In genomic region chr7:45408407-45408737, GRCh38 we compare ENCODE assay signal across 18 cellular contexts.
"Had no signal": no experiment of that assay in that cellular context is flagged by ENCODE, and none has a peak within 500 bp of the region (broad histone marks: within the 10 kb centered on the region; RNA-seq: fewer than 3 reads in every experiment).

No MANE protein-coding gene starts in this region.

- H3K36me3 ChIP-seq: SJSA1 had no signal

- H3K4me1 ChIP-seq: SJSA1 had no signal

- H3K27ac ChIP-seq: SJSA1 had no signal

- H3K9me3 ChIP-seq: SJSA1 had no signal

- H3K27me3 ChIP-seq: SJSA1 had no signal

- H3K36me3 Mint-ChIP-seq: activated naive CD8-positive, alpha-beta T cell had no signal

- H3K4me3 Mint-ChIP-seq: activated CD4-positive, alpha-beta memory T cell treated with anti-CD3 and anti-CD28 coated beads, Interleukin-2, amount 10 ng/mL, durations not matched to agents 7 days and 5 days; activated CD4-positive, alpha-beta T cell treated with anti-CD3 and anti-CD28 coated beads for 36 hours; activated naive CD4-positive, alpha-beta T cell treated with anti-CD3 and anti-CD28 coated beads for 36 hours; activated naive CD8-positive, alpha-beta T cell; activated T-helper 17 cell treated with anti-CD3 and anti-CD28 coated beads, Interleukin-2, amount 50 U/mL, for 72 hours; T-helper 17 cell had no signal

- DNase-seq: activated CD4-positive, alpha-beta memory T cell treated with anti-CD3 and anti-CD28 coated beads, Interleukin-2, amount 10 ng/mL, durations not matched to agents 7 days and 5 days; activated CD4-positive, alpha-beta T cell treated with anti-CD3 and anti-CD28 coated beads for 36 hours; activated CD4-positive, alpha-beta T cell treated with anti-CD3 and anti-CD28 coated beads, Interleukin-2, amount 50 U/mL, for 1 hour; activated gamma-delta T cell; activated naive CD4-positive, alpha-beta T cell treated with anti-CD3 and anti-CD28 coated beads for 36 hours; activated T-cell treated with anti-CD3 and anti-CD28 coated beads for 4 hours; activated T-cell treated with anti-CD3 and anti-CD28 coated beads, Interleukin-2, amount 50 U/mL, for 48 hours; NCI-H1105 treated with DMSO at 0.1 percent for 48 hours; NCI-H1436 treated with DMSO at 0.1 percent for 48 hours; NCI-H187; NCI-H2081; NCI-H510A treated with DMSO at 0.1 percent for 48 hours; PC-3; T-helper 17 cell; T-helper 9 cell had no signal

- H3K4me1 Mint-ChIP-seq: activated CD4-positive, alpha-beta T cell treated with anti-CD3 and anti-CD28 coated beads for 36 hours; T-helper 17 cell had no signal

- H3K4me3 ChIP-seq: SJSA1 had no signal

- H3K27ac Mint-ChIP-seq: activated CD4-positive, alpha-beta memory T cell treated with anti-CD3 and anti-CD28 coated beads, Interleukin-2, amount 10 ng/mL, durations not matched to agents 7 days and 5 days; activated CD4-positive, alpha-beta T cell treated with anti-CD3 and anti-CD28 coated beads for 36 hours; activated naive CD4-positive, alpha-beta T cell treated with anti-CD3 and anti-CD28 coated beads for 36 hours; activated naive CD8-positive, alpha-beta T cell; activated T-helper 17 cell treated with anti-CD3 and anti-CD28 coated beads, Interleukin-2, amount 50 U/mL, for 72 hours; T-helper 17 cell had no signal

- ATAC-seq: activated CD4-positive, alpha-beta T cell treated with anti-CD3 and anti-CD28 coated beads for 36 hours; activated T-helper 17 cell treated with anti-CD3 and anti-CD28 coated beads, Interleukin-2, amount 50 U/mL, for 72 hours; PC-3; T-helper 17 cell had no signal
